1 cellular context compared by ENCODE assay signal in the genomic region with DNA sequence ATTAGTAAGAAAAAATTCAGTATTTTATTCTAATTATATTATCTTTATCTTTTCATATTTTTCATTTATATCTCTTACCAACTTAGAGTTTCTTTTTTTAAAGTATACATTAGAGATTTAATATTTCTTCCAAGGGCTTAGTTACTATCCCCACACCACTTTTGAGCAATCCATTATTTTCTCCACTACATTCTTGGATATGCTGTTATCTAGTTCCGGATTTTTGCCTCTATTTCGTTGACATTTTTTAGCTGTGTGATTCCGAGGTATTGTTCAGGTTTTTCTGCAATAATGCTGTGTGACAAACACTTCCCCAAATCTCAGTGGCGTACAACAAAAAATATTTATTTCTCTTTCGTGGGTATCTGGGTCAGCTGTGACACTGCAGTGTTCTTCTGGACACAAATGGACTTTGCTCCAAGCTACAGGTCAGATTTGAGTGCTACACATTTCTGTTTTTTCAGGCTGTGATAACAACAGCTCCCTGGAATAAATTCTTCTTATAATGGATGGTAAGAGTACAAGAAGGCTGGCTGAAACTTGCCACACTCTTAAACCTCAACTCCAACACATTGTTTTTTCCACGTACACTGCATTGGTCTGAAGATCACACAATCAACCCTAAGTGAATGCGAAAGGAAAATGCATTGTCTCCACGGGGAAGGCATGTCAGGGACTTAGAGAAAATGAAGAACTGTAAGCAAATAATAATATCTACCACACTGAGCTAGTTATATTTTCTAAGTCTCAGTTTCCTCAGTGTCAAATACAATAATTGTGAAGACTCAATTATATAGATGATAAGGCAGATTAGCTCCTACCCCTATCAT.
TF ChIP-seq lines count a peak whose summit lies in the region.

No MANE protein-coding gene starts in this region.

TF ChIP-seq in HepG2, 621 proteins besides CTCF, POLR2A, EP300 and RAD21 (continues in another document):
- TF ChIP-seq ZNF562 (CRISPR knock-in tag; IDR thresholded peaks at IDR 0.05; ENCODE audit: borderline replicate concordance) (no peak), RBAK (CRISPR knock-in tag; IDR thresholded peaks at IDR 0.05) (peak; percentile 21; the same call in 1 of the 2 replicates), MATR3 (CRISPR knock-in tag; IDR thresholded peaks at IDR 0.05) (no peak), GPN1 (CRISPR knock-in tag; IDR thresholded peaks at IDR 0.05; ENCODE audit: borderline replicate concordance) (no peak), HNF4G (IDR thresholded peaks at IDR 0.05; ENCODE audit: borderline replicate concordance, low read depth, low read length) (0 out of 2 replicates have a peak, but pooled peaks have one; percentile 38), HNF4G (CRISPR knock-in tag; IDR thresholded peaks at IDR 0.05; ENCODE audit: borderline replicate concordance, low read depth) (no peak), REPIN1 (CRISPR knock-in tag; IDR thresholded peaks at IDR 0.05; ENCODE audit: borderline replicate concordance, low read depth) (no peak), WIZ (CRISPR knock-in tag; IDR thresholded peaks at IDR 0.05) (no peak), ZBTB7A (CRISPR knock-in tag; IDR thresholded peaks at IDR 0.05) (no peak), GFI1 (CRISPR knock-in tag; IDR thresholded peaks at IDR 0.05; ENCODE audit: borderline replicate concordance) (peak; percentile 50; the same call in 1 of the 2 replicates), MEF2D (CRISPR knock-in tag; IDR thresholded peaks at IDR 0.05) (no peak), SNAPC5 (CRISPR knock-in tag; IDR thresholded peaks at IDR 0.05; ENCODE audit: borderline replicate concordance) (no peak), ZNF24 (IDR thresholded peaks at IDR 0.05) (no peak), GATAD2A (CRISPR knock-in tag; IDR thresholded peaks at IDR 0.05) (peak; percentile 42; the same call in 1 of the 2 replicates), ZNF563 (CRISPR knock-in tag; IDR thresholded peaks at IDR 0.05) (no peak), CAMTA2 (CRISPR knock-in tag; IDR thresholded peaks at IDR 0.05; ENCODE audit: borderline replicate concordance) (no peak), ZNF646 (CRISPR knock-in tag; IDR thresholded peaks at IDR 0.05) (no peak), GLMP (CRISPR knock-in tag; IDR thresholded peaks at IDR 0.05; ENCODE audit: borderline replicate concordance) (no peak), ZNF547 (CRISPR knock-in tag; IDR thresholded peaks at IDR 0.05) (no peak), DMAP1 (CRISPR knock-in tag; IDR thresholded peaks at IDR 0.05) (no peak), ZNF513 (CRISPR knock-in tag; conservative IDR thresholded peaks at IDR 0.05) (no peak), TSC22D2 (CRISPR knock-in tag; IDR thresholded peaks at IDR 0.05; ENCODE audit: borderline replicate concordance) (no peak), ZNF326 (CRISPR knock-in tag; IDR thresholded peaks at IDR 0.05; ENCODE audit: borderline replicate concordance) (no peak), ARID5B (CRISPR knock-in tag; IDR thresholded peaks at IDR 0.05) (peak; percentile 20; the same call in 1 of the 2 replicates), PAXIP1 (CRISPR knock-in tag; conservative IDR thresholded peaks at IDR 0.05) (peak; percentile 27; the same call in 1 of the 2 replicates), ARID2 (CRISPR knock-in tag; IDR thresholded peaks at IDR 0.05; ENCODE audit: borderline replicate concordance) (0 out of 2 replicates have a peak, but pooled peaks have one; percentile 36), HNF4A (CRISPR knock-in tag; IDR thresholded peaks at IDR 0.05) (peak; percentile 77)
- TF ChIP-seq, protein P1, sequence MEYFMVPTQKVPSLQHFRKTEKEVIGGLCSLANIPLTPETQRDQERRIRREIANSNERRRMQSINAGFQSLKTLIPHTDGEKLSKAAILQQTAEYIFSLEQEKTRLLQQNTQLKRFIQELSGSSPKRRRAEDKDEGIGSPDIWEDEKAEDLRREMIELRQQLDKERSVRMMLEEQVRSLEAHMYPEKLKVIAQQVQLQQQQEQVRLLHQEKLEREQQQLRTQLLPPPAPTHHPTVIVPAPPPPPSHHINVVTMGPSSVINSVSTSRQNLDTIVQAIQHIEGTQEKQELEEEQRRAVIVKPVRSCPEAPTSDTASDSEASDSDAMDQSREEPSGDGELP (IDR thresholded peaks at IDR 0.05; ENCODE audit: borderline replicate concordance, low read depth): 0 out of 2 replicates have a peak, but pooled peaks have one; percentile 39
- TF ChIP-seq, protein P2, sequence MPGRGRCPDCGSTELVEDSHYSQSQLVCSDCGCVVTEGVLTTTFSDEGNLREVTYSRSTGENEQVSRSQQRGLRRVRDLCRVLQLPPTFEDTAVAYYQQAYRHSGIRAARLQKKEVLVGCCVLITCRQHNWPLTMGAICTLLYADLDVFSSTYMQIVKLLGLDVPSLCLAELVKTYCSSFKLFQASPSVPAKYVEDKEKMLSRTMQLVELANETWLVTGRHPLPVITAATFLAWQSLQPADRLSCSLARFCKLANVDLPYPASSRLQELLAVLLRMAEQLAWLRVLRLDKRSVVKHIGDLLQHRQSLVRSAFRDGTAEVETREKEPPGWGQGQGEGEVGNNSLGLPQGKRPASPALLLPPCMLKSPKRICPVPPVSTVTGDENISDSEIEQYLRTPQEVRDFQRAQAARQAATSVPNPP (CRISPR knock-in tag; IDR thresholded peaks at IDR 0.05): 0 out of 2 replicates have a peak, but pooled peaks have one; percentile 22
- TF ChIP-seq, protein P3, sequence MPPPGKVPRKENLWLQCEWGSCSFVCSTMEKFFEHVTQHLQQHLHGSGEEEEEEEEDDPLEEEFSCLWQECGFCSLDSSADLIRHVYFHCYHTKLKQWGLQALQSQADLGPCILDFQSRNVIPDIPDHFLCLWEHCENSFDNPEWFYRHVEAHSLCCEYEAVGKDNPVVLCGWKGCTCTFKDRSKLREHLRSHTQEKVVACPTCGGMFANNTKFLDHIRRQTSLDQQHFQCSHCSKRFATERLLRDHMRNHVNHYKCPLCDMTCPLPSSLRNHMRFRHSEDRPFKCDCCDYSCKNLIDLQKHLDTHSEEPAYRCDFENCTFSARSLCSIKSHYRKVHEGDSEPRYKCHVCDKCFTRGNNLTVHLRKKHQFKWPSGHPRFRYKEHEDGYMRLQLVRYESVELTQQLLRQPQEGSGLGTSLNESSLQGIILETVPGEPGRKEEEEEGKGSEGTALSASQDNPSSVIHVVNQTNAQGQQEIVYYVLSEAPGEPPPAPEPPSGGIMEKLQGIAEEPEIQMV (CRISPR knock-in tag; IDR thresholded peaks at IDR 0.05; ENCODE audit: low read depth): no peak
